ENCODE assay signal across 10 cellular contexts in genomic region chr15:96337354-96337990, GRCh38. TPM values are rescaled to one million over a fixed set of nuclear protein-coding genes. Genes with fewer than 3 reads are reported as not detected.
A peak's percentile ranks its signal among the peaks of the same experiment; 100 is the strongest.
DNase-seq lines count a peak whose midpoint lies in the region; ATAC-seq and TF ChIP-seq lines count a peak whose summit lies in the region.
"Had no signal": no experiment of that assay in that cellular context is flagged by ENCODE, and none has a peak within 500 bp of the region (broad histone marks: within the 10 kb centered on the region; RNA-seq: fewer than 3 reads in every experiment).

No MANE protein-coding gene starts in this region.

- CTCF ChIA-PET in IMR-90 (lab: Yijun Ruan, JAX) (no interaction called here), mammary epithelial cell (lab: Charles Lee; ENCODE audit: low non-redundant PET) (interaction anchor here (0.6 to 1.3 kb wide), 2 partner anchors 11 to 1077 kb away, joined by 4 to 31 read pairs; no protein-coding TSS in a partner anchor)

- peak overlapping the region; percentile 74 for H2BK120ac ChIP-seq in IMR-90 (ENCODE audit: low read depth, low read length)

- no peak for DNase-seq in IMR-90
- DNase-seq in mammary epithelial cell: no peak
- DNase-seq in lower leg skin (ENCODE audit: low spot score in 2 of 2): no peak
- no peak for DNase-seq in testis
- DNase-seq in GM03348 (ENCODE audit: low spot score): no peak
- DNase-seq: activated naive CD4-positive, alpha-beta T cell treated with Interleukin-2 at 50 U/mL for 16 hours had no signal

- H2BK5ac ChIP-seq in IMR-90 (ENCODE audit: low read depth, low read length, poor library complexity, severe bottlenecking): peak overlapping the region; percentile 96

- H2AFZ ChIP-seq in IMR-90 (replicated peaks; ENCODE audit: low read length, poor library complexity) (no peak overlapping the region), mammary epithelial cell (ENCODE audit: low read depth, low read length) (no peak overlapping the region)

- H3K4me2 ChIP-seq in IMR-90 (ENCODE audit: low read depth, low read length) (peak overlapping the region; percentile 99), mammary epithelial cell (ENCODE audit: insufficient read depth, low read depth, low read length) (peak overlapping the region; percentile 43)

- ATAC-seq in IMR-90 (ENCODE audit: low read depth): no peak
- ATAC-seq in activated T-helper 17 cell treated with anti-CD3 and anti-CD28 coated beads, Interleukin-2, amount 50 U/mL, for 72 hours (replicated peaks): no peak
- no peak for ATAC-seq in HG03045 (IDR thresholded peaks at IDR 0.05; ENCODE audit: unreplicated experiment)
- no peak for ATAC-seq in HG02981 (IDR thresholded peaks at IDR 0.05; ENCODE audit: unreplicated experiment)

- H3K4me1 Mint-ChIP-seq in activated T-helper 17 cell treated with anti-CD3 and anti-CD28 coated beads, Interleukin-2, amount 50 U/mL, for 72 hours: no peaks in the 10 kb centered on the region

- H3K4me3 Mint-ChIP-seq in activated T-helper 17 cell treated with anti-CD3 and anti-CD28 coated beads, Interleukin-2, amount 50 U/mL, for 72 hours: no peak overlapping the region
- H3K4me3 Mint-ChIP-seq: T-helper 1 cell treated with Interleukin-12 subunit alpha and Interleukin-12 subunit beta and Interleukin-4 antibody, amounts not matched to agents 30 μg/mL and 1 μg/mL, for 36 hours had no signal

- H3K56ac ChIP-seq in IMR-90 (ENCODE audit: extremely low read depth, insufficient read depth, low read length): peak overlapping the region; percentile 96

- peaks cover 10% of the 10 kb centered on the region for H3K9me3 Mint-ChIP-seq in activated T-helper 17 cell treated with anti-CD3 and anti-CD28 coated beads, Interleukin-2, amount 50 U/mL, for 72 hours

- H3K18ac ChIP-seq in IMR-90 (ENCODE audit: low read depth, low read length): peak overlapping the region; percentile 93

- peak overlapping the region; percentile 54 for H4K5ac ChIP-seq in IMR-90 (ENCODE audit: low read depth, low read length)

- BruUV-seq in IMR-90 (replicated peaks; lab: Mats Ljungman, UMichigan) (no TSS peak), mammary epithelial cell (replicated peaks; lab: Mats Ljungman, UMichigan) (no TSS peak)

- TF ChIP-seq POLR2A in IMR-90 (IDR thresholded peaks at IDR 0.05; ENCODE audit: low read depth, low read length): no peak
- TF ChIP-seq POLR2A in lower leg skin (IDR thresholded peaks at IDR 0.05): no peak
- TF ChIP-seq POLR2A in testis (IDR thresholded peaks at IDR 0.05): no peak

- no peak for TF ChIP-seq RAD21 in IMR-90 (IDR thresholded peaks at IDR 0.05; ENCODE audit: low read length)

- peak overlapping the region; percentile 98 for H3K27ac ChIP-seq in IMR-90 (ENCODE audit: insufficient read depth, low read length)
- no peak overlapping the region for H3K27ac ChIP-seq in mammary epithelial cell (ENCODE audit: insufficient read depth, low read depth, low read length)
- H3K27ac ChIP-seq in testis: peak overlapping the region; percentile 95 to 97

- H2BK15ac ChIP-seq in IMR-90 (ENCODE audit: low read depth, low read length): peak overlapping the region; percentile 15; the same call in 1 of the 3 replicates

- peak overlapping the region; percentile 57 for H3K23ac ChIP-seq in IMR-90 (ENCODE audit: low read depth, low read length)

- peaks cover 46% of the 10 kb centered on the region for H3K36me3 ChIP-seq in IMR-90 (ENCODE audit: control insufficient read depth, insufficient read depth, low read length)
- peaks cover 16% of the 10 kb centered on the region for H3K36me3 ChIP-seq in mammary epithelial cell (ENCODE audit: insufficient read depth, low read length)
- no peaks in the 10 kb centered on the region for H3K36me3 ChIP-seq in testis (ENCODE audit: low read depth, missing control alignments)

- H3K4me3 ChIP-seq in IMR-90 (ENCODE audit: insufficient read depth, low read depth, low read length): peak overlapping the region; percentile 84
- H3K4me3 ChIP-seq in mammary epithelial cell (replicated peaks in 1 of 3; ENCODE audit: insufficient read depth in 1 of 3, low read depth in 2 of 3, low read length in 3 of 3): no peak overlapping the region
- peak overlapping the region; percentile 13 for H3K4me3 ChIP-seq in lower leg skin (ENCODE audit: low read depth, poor library complexity, severe bottlenecking)
- peak overlapping the region; percentile 82 to 86 for H3K4me3 ChIP-seq in testis

- dilution Hi-C loops in IMR-90 (cut with HindIII; ENCODE audit: low sequenced_read_pairs, unreplicated experiment): no loop called here
- dilution Hi-C loops in mammary epithelial cell (cut with HindIII; ENCODE audit: low sequenced_read_pairs): no loop called here

- peak overlapping the region; percentile 85 for H4K91ac ChIP-seq in IMR-90 (ENCODE audit: insufficient read depth, low read depth, low read length)

- H3K27me3 ChIP-seq in IMR-90 (ENCODE audit: control insufficient read depth, insufficient read depth, low read length) (no peaks in the 10 kb centered on the region), mammary epithelial cell (ENCODE audit: insufficient read depth, low read length) (no peaks in the 10 kb centered on the region), testis (no peaks in the 10 kb centered on the region)

- in situ Hi-C loops in IMR-90 (cut with MboI; ENCODE audit: low sequenced_read_pairs) (loop anchor here (10.0 to 25.0 kb wide), 2 partner anchors 775 to 1043 kb away; no protein-coding TSS in a partner anchor), mammary epithelial cell (cut with MboI; ENCODE audit: low sequenced_read_pairs in 2 of 2) (loop anchor here (10.0 to 25.0 kb wide), 5 partner anchors 650 to 1675 kb away; no protein-coding TSS in a partner anchor)

- H3K79me2 ChIP-seq in mammary epithelial cell (ENCODE audit: insufficient read depth, low read length): peaks cover 99% of the 10 kb centered on the region

- peak overlapping the region; percentile 99 for H3K9ac ChIP-seq in IMR-90 (ENCODE audit: low read depth, low read length)
- no peak overlapping the region for H3K9ac ChIP-seq in mammary epithelial cell (ENCODE audit: insufficient read depth, low read length)

- no peak overlapping the region for H3K27ac Mint-ChIP-seq in activated T-helper 17 cell treated with anti-CD3 and anti-CD28 coated beads, Interleukin-2, amount 50 U/mL, for 72 hours
- H3K27ac Mint-ChIP-seq: T-helper 1 cell treated with Interleukin-12 subunit alpha and Interleukin-12 subunit beta and Interleukin-4 antibody, amounts not matched to agents 30 μg/mL and 1 μg/mL, for 36 hours had no signal

- intact Hi-C loops in IMR-90 (cut with micrococcal nuclease) (loop anchor here (5.0 kb wide), 1 partner anchor 450 kb away; no protein-coding TSS in a partner anchor), mammary epithelial cell (cut with micrococcal nuclease) (no loop called here), lower leg skin (cut with DNase I; ENCODE audit: low total_unique reads) (no loop called here), testis (cut with DNase I; ENCODE audit: low total_unique reads) (no loop called here)

- H2BK20ac ChIP-seq in IMR-90 (ENCODE audit: low read depth, low read length): 0 out of 2 replicates have a peak overlapping the region, but pooled peaks have one; percentile 23

- H2AK9ac ChIP-seq in IMR-90 (replicated peaks; ENCODE audit: low read depth, low read length, poor library complexity): peak overlapping the region; percentile 92

- POLR2A ChIA-PET in IMR-90 (lab: Charles Lee; ENCODE audit: unreplicated experiment): interaction anchor here (1.9 kb wide), 1 partner anchor 10 kb away, joined by 8 read pairs; no protein-coding TSS in a partner anchor

- H3K79me1 ChIP-seq in IMR-90 (ENCODE audit: low read depth in 1 of 2, low read length in 2 of 2): no peaks in the 10 kb centered on the region

- H3K4me1 ChIP-seq in IMR-90 (ENCODE audit: control insufficient read depth, insufficient read depth, low read length): peaks cover 3% of the 10 kb centered on the region
- H3K4me1 ChIP-seq in mammary epithelial cell (ENCODE audit: insufficient read depth, low read length): peaks cover 51% of the 10 kb centered on the region
- no peaks in the 10 kb centered on the region for H3K4me1 ChIP-seq in testis

- H3K9me1 ChIP-seq in IMR-90 (ENCODE audit: insufficient read depth, low read length): no peaks in the 10 kb centered on the region

- TF ChIP-seq CTCF in IMR-90 (conservative IDR thresholded peaks at IDR 0.05; ENCODE audit: low read depth, low read length) (no peak), mammary epithelial cell (conservative IDR thresholded peaks at IDR 0.05 in 1 of 2, IDR thresholded peaks at IDR 0.05 in 1 of 2; ENCODE audit: extremely low read depth in 1 of 2, insufficient read depth in 1 of 2, low read depth in 1 of 2, low read length in 2 of 2) (no peak), lower leg skin (IDR thresholded peaks at IDR 0.05) (no peak), testis (IDR thresholded peaks at IDR 0.05) (no peak)

- peak overlapping the region; percentile 93 for H3K4ac ChIP-seq in IMR-90 (ENCODE audit: low read depth, low read length)

- H3K9me3 ChIP-seq in IMR-90 (ENCODE audit: control insufficient read depth, insufficient read depth, low read length): no peaks in the 10 kb centered on the region
- H3K9me3 ChIP-seq in mammary epithelial cell (replicated peaks; ENCODE audit: insufficient read depth, low read length): no peaks in the 10 kb centered on the region
- H3K9me3 ChIP-seq in testis: no peaks in the 10 kb centered on the region

- peaks cover 6% of the 10 kb centered on the region for H3K36me3 Mint-ChIP-seq in activated T-helper 17 cell treated with anti-CD3 and anti-CD28 coated beads, Interleukin-2, amount 50 U/mL, for 72 hours (ENCODE audit: low read depth)

- peak overlapping the region; percentile 77; the same call in 1 of the 2 replicates for H2AK5ac ChIP-seq in IMR-90 (ENCODE audit: low read depth, low read length)

- H4K20me1 ChIP-seq in IMR-90 (ENCODE audit: insufficient read depth, low read length) (peaks cover 43% of the 10 kb centered on the region), mammary epithelial cell (ENCODE audit: insufficient read depth, low read length) (no peaks in the 10 kb centered on the region)

- H3K14ac ChIP-seq in IMR-90 (replicated peaks; ENCODE audit: low read depth, low read length): peak overlapping the region; percentile 80

- peaks cover 52% of the 10 kb centered on the region for H3K27me3 Mint-ChIP-seq in activated T-helper 17 cell treated with anti-CD3 and anti-CD28 coated beads, Interleukin-2, amount 50 U/mL, for 72 hours

- peak overlapping the region; percentile 81 to 86; a peak in 3 of 4 replicates for H4K8ac ChIP-seq in IMR-90 (ENCODE audit: low read depth in 2 of 2, low read length in 2 of 2)

- WGBS in IMR-90 (ENCODE audit: extremely low coverage in 2 of 2, insufficient read length in 1 of 2), 2 experiments: no CpG with 5 or more reads among the region's 14 CpGs
- 97% methylated on average over 14 of the region's 14 CpGs for whole genome bisulfite sequencing in mammary epithelial cell (ENCODE audit: low coverage, missing lambda C conversion rate)
- 52 to 53% methylated on average over 14 of the region's 14 CpGs for WGBS in lower leg skin, 2 donors
- WGBS in testis, 2 donors: 29 to 32% methylated on average over 14 of the region's 14 CpGs

RNA-seq across cellular contexts. Expression of gene NR2F2, which starts 7.0 kb away (rescaled TPM):
- total RNA-seq in IMR-90 (2012; rRNA removed) (20.3 and 28.1 TPM in 2 replicates), mammary epithelial cell (10 to 100 TPM in 1 of 2 donors, 1 to 10 TPM in 1; 3.2 to 34.1 TPM), lower leg skin (10 to 100 TPM in 1 of 4 donors, 1 to 10 TPM in 3; 3.9 to 14.0 (median 6.5) TPM), testis (10 to 100 TPM; 31.2 to 38.2 TPM)
- polyA plus RNA-seq in IMR-90 (2012; rRNA removed) (161 and 185 TPM in 2 replicates), mammary epithelial cell (17.8 TPM), testis (ENCODE audit: insufficient read depth, low read depth, low replicate concordance) (42.9 TPM)
- polyA plus RNA-seq in IMR-90 (2012; cell fraction: cytosol; rRNA removed): 113 and 142 TPM in 2 replicates
- 109 and 182 TPM in 2 replicates for polyA plus RNA-seq in IMR-90 (2012; cell fraction: nucleus; rRNA removed; ENCODE audit: low replicate concordance)
- 31.9 TPM for polyA minus RNA-seq in mammary epithelial cell
- total RNA-seq in activated T-helper 17 cell treated with anti-CD3 and anti-CD28 coated beads, Interleukin-2, amount 50 U/mL, for 72 hours: not detected

Comparison
In these comparisons a context has a peak if more than half of its experiments do, and no peak if none do; other contexts are left out.
1. H3K4me3 ChIP-seq: peak in IMR-90 (single experiment), lower leg skin (single experiment) and testis (2 of 2); none in mammary epithelial cell (0 of 3).
2. RNA of gene NR2F2, which starts 7.0 kb away (total RNA-seq): 31.2 to 38.2 TPM in testis, 3.2 to 34.1 TPM in mammary epithelial cell, 20.3 to 28.1 TPM in IMR-90 and 3.9 to 14.0 TPM in lower leg skin; not detected in activated T-helper 17 cell treated with anti-CD3 and anti-CD28 coated beads, Interleukin-2, amount 50 U/mL, for 72 hours; every median in the first group is over 4 times any median in the second.